Comparison of ENCODE assay signal across 8 cellular contexts in genomic region chr3:37855363-37855970, GRCh38. TPM values are rescaled to one million over a fixed set of nuclear protein-coding genes. Genes with fewer than 3 reads are reported as not detected.
DNase-seq lines count a peak whose midpoint lies in the region; ATAC-seq, FAIRE-seq and TF ChIP-seq lines count a peak whose summit lies in the region.

No MANE protein-coding gene starts in this region.

- no peak for TF ChIP-seq POLR2A in GM18505 (IDR thresholded peaks at IDR 0.05; ENCODE audit: borderline replicate concordance, extremely low read depth, insufficient read depth, insufficient read length)

- peak; percentile 78 for FAIRE-seq in HTR-8/SVneo (lab: Jason Lieb, UNC)

- TF ChIP-seq CTCF in GM12864 (IDR thresholded peaks at IDR 0.05; ENCODE audit: low read depth, low read length, missing control alignments) (peak; percentile 91), foreskin fibroblast (IDR thresholded peaks at IDR 0.05; ENCODE audit: low read depth, low read length) (peak; percentile 84), omental fat pad (IDR thresholded peaks at IDR 0.05) (peak in 2 of 3 donors; percentile 82 to 94), thoracic aorta (IDR thresholded peaks at IDR 0.05) (peak; percentile 96)

- peaks cover 6% of the 10 kb centered on the region for H3K36me3 ChIP-seq in thoracic aorta

- DNase-seq in GM12864 (ENCODE audit: low read depth) (peak; percentile 12), HTR-8/SVneo (ENCODE audit: insufficient read length, low spot score) (peak; percentile 62), RPMI8226 (peak; percentile 71), foreskin fibroblast (peak; percentile 48 to 87), omental fat pad (ENCODE audit: low spot score) (peak; percentile 97), thoracic aorta (ENCODE audit: low spot score) (peak; percentile 66)
- DNase-seq in activated effector memory CD4-positive, alpha-beta T cell treated with Interleukin-2 at 50 U/mL for 16 hours: peak; percentile 48

- no peaks in the 10 kb centered on the region for H3K27me3 ChIP-seq in thoracic aorta (replicated peaks; ENCODE audit: insufficient read depth)

- no peaks in the 10 kb centered on the region for H3K9me3 ChIP-seq in thoracic aorta

- no peak overlapping the region for H3K27ac ChIP-seq in thoracic aorta

- no peak for ATAC-seq in omental fat pad (ENCODE audit: low FRiP score)
- ATAC-seq in thoracic aorta (ENCODE audit: insufficient number of reproducible peaks, low FRiP score, low read depth): no peak
- no peak for ATAC-seq in GM18505 (IDR thresholded peaks at IDR 0.05; ENCODE audit: unreplicated experiment)

- no peak overlapping the region for H3K4me3 ChIP-seq in GM12864 (ENCODE audit: low read depth, low read length)
- H3K4me3 ChIP-seq in foreskin fibroblast (ENCODE audit: low read depth in 1 of 2, low read length in 2 of 2): no peak overlapping the region
- H3K4me3 ChIP-seq in thoracic aorta: no peak overlapping the region

- H3K4me1 ChIP-seq in thoracic aorta (ENCODE audit: control insufficient read depth in 1 of 2, low read depth in 2 of 2): peaks cover 6 to 46% of the 10 kb centered on the region in 2 donors

RNA-seq across cellular contexts. Expression of gene CTDSPL, which starts 6.2 kb away (rescaled TPM):
- total RNA-seq in omental fat pad (10 to 100 TPM; 23.9 to 41.8 (median 33.2) TPM), thoracic aorta (10 to 100 TPM; 55.0 to 59.6 TPM)

Comparison
In these comparisons a context has a peak if more than half of its experiments do, and no peak if none do; other contexts are left out.
1. DNase-seq: peak in every context shown above with its lines; median percentile 97 in omental fat pad; 71 in RPMI8226; 68 in foreskin fibroblast; 66 in thoracic aorta; 62 in HTR-8/SVneo; 48 in activated effector memory CD4-positive, alpha-beta T cell treated with Interleukin-2 at 50 U/mL for 16 hours; 12 in GM12864.